Comparison of ENCODE assay signal across 21 cellular contexts in the genomic region with DNA sequence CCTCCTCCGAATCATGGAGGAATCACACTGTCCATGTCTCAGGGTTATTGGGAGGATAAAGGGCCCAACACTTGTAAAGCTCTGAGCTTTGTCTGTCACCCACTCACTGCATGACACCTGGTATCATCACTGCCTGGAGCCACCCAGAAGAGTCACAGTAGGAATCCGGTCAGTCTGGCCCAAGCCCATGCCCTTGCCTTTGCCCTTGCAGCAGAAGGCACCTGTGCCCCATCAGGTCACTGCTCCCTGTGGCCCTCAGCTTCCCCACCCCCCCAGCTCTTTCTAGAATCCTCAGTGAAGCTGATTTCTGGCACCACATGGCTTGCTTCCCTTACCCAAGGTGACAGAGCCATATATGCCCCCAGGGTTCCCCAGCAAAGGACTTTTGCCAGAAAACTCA. TPM values are rescaled to one million over a fixed set of nuclear protein-coding genes. Genes with fewer than 3 reads are reported as not detected.
DNase-seq lines count a peak whose midpoint lies in the region; ATAC-seq and TF ChIP-seq lines count a peak whose summit lies in the region.
"Had no signal": no experiment of that assay in that cellular context is flagged by ENCODE, and none has a peak within 500 bp of the region (broad histone marks: within the 10 kb centered on the region; RNA-seq: fewer than 3 reads in every experiment).

No MANE protein-coding gene starts in this region.

- H3K4me2 ChIP-seq in IMR-90 (ENCODE audit: low read depth, low read length): no peak overlapping the region

- H3K27me3 ChIP-seq in IMR-90 (ENCODE audit: control insufficient read depth, insufficient read depth, low read length): no peaks in the 10 kb centered on the region
- H3K27me3 ChIP-seq in esophagus squamous epithelium: peaks cover 0 to 63% (median 0%) of the 10 kb centered on the region in 4 donors
- no peaks in the 10 kb centered on the region for H3K27me3 ChIP-seq in right cardiac atrium (ENCODE audit: control insufficient read depth, insufficient read depth)
- H3K27me3 ChIP-seq in stomach smooth muscle (ENCODE audit: control insufficient read depth in 1 of 2, insufficient read depth in 2 of 2, low read length in 2 of 2): no peaks in the 10 kb centered on the region
- no peaks in the 10 kb centered on the region for H3K27me3 ChIP-seq in uterus

- TF ChIP-seq CTCF in IMR-90 (conservative IDR thresholded peaks at IDR 0.05; ENCODE audit: low read depth, low read length) (no peak), esophagus squamous epithelium (IDR thresholded peaks at IDR 0.05) (no peak), uterus (IDR thresholded peaks at IDR 0.05) (no peak)

- H3K56ac ChIP-seq in IMR-90 (ENCODE audit: extremely low read depth, insufficient read depth, low read length): no peak overlapping the region

- no peak overlapping the region for H3K27ac ChIP-seq in IMR-90 (ENCODE audit: insufficient read depth, low read length)
- peak overlapping the region in 3 of 4 donors; percentile 63 to 83 (median 81) for H3K27ac ChIP-seq in esophagus squamous epithelium
- peak overlapping the region; percentile 31 for H3K27ac ChIP-seq in right cardiac atrium (ENCODE audit: low read length)
- peak overlapping the region; percentile 74 for H3K27ac ChIP-seq in stomach smooth muscle (ENCODE audit: low read length)
- H3K27ac ChIP-seq in uterus: peak overlapping the region in 1 of 2 donors; percentile 4
- H3K27ac ChIP-seq: GM23248, HL-60 had no signal

- 88% methylated on average over 1 of the region's 2 CpGs; no CpG with 5 or more reads in 1 of the 2 experiments for WGBS in IMR-90 (ENCODE audit: extremely low coverage in 2 of 2, insufficient read length in 1 of 2), 2 experiments
- 100% methylated on average over 1 of the region's 2 CpGs; no CpG with 5 or more reads in 1 of the 2 donors for WGBS in esophagus squamous epithelium, 2 donors
- 57% methylated on average over 2 of the region's 2 CpGs for WGBS in right cardiac atrium

- H3K4ac ChIP-seq in IMR-90 (ENCODE audit: low read depth, low read length): no peak overlapping the region

- H3K18ac ChIP-seq in IMR-90 (ENCODE audit: low read depth, low read length): no peak overlapping the region

- H3K23ac ChIP-seq in IMR-90 (ENCODE audit: low read depth, low read length): no peak overlapping the region

- H3K9ac ChIP-seq in IMR-90 (ENCODE audit: low read depth, low read length): no peak overlapping the region
- H3K9ac ChIP-seq in stomach smooth muscle (ENCODE audit: low read length in 2 of 2): peak overlapping the region in 1 of 2 donors; percentile 21
- H3K9ac ChIP-seq: GM23248 had no signal

- H2AFZ ChIP-seq in IMR-90 (replicated peaks; ENCODE audit: low read length, poor library complexity): no peak overlapping the region
- H2AFZ ChIP-seq: GM23248 had no signal

- no peak overlapping the region for H4K8ac ChIP-seq in IMR-90 (ENCODE audit: low read depth in 2 of 2, low read length in 2 of 2)

- H2BK120ac ChIP-seq in IMR-90 (ENCODE audit: low read depth, low read length): no peak overlapping the region

- peaks cover 18% of the 10 kb centered on the region for H3K4me1 ChIP-seq in IMR-90 (ENCODE audit: control insufficient read depth, insufficient read depth, low read length)
- peaks cover 0 to 58% (median 6%) of the 10 kb centered on the region in 3 donors for H3K4me1 ChIP-seq in esophagus squamous epithelium
- no peaks in the 10 kb centered on the region for H3K4me1 ChIP-seq in right cardiac atrium (ENCODE audit: control insufficient read depth, insufficient read depth, low read length)
- peaks cover 80% of the 10 kb centered on the region for H3K4me1 ChIP-seq in stomach smooth muscle (ENCODE audit: control insufficient read depth, insufficient read depth, low read length)
- H3K4me1 ChIP-seq in uterus: no peaks in the 10 kb centered on the region
- H3K4me1 ChIP-seq: Caco-2 had no signal

- H4K5ac ChIP-seq in IMR-90 (ENCODE audit: low read depth, low read length): no peak overlapping the region

- dilution Hi-C loops in IMR-90 (cut with HindIII; ENCODE audit: low sequenced_read_pairs, unreplicated experiment): no loop called here

- BruUV-seq in IMR-90 (replicated peaks; lab: Mats Ljungman, UMichigan): no TSS peak

- no peak overlapping the region for H2BK5ac ChIP-seq in IMR-90 (ENCODE audit: low read depth, low read length, poor library complexity, severe bottlenecking)

- peaks cover 6% of the 10 kb centered on the region for H3K9me1 ChIP-seq in IMR-90 (ENCODE audit: insufficient read depth, low read length)

- in situ Hi-C loops in IMR-90 (cut with MboI; ENCODE audit: low sequenced_read_pairs): no loop called here

- H3K9me3 ChIP-seq in IMR-90 (ENCODE audit: control insufficient read depth, insufficient read depth, low read length): no peaks in the 10 kb centered on the region
- H3K9me3 ChIP-seq in esophagus squamous epithelium: no peaks in the 10 kb centered on the region
- no peaks in the 10 kb centered on the region for H3K9me3 ChIP-seq in right cardiac atrium (ENCODE audit: control insufficient read depth, low read length)
- no peaks in the 10 kb centered on the region for H3K9me3 ChIP-seq in stomach smooth muscle (ENCODE audit: control insufficient read depth in 2 of 2, low read length in 2 of 2)
- H3K9me3 ChIP-seq in uterus: no peaks in the 10 kb centered on the region
- H3K9me3 ChIP-seq: Caco-2 had no signal

- no peak for ATAC-seq in IMR-90 (ENCODE audit: low read depth)
- ATAC-seq in right cardiac atrium: peak; percentile 1 to 8

- no peak overlapping the region for H2AK5ac ChIP-seq in IMR-90 (ENCODE audit: low read depth, low read length)

- TF ChIP-seq RAD21 in IMR-90 (IDR thresholded peaks at IDR 0.05; ENCODE audit: low read length): no peak

- H3K14ac ChIP-seq in IMR-90 (replicated peaks; ENCODE audit: low read depth, low read length): no peak overlapping the region

- intact Hi-C loops in IMR-90 (cut with micrococcal nuclease): loop anchor here (5.0 kb wide), 1 partner anchor 95 kb away; no protein-coding TSS in a partner anchor
- intact Hi-C loops in esophagus squamous epithelium (cut with DNase I): no loop called here
- intact Hi-C loops in right cardiac atrium (cut with DNase I): no loop called here
- intact Hi-C loops in uterus (cut with DNase I; ENCODE audit: low total_unique reads): no loop called here

- POLR2A ChIA-PET in IMR-90 (lab: Charles Lee; ENCODE audit: unreplicated experiment): no interaction called here

- H4K91ac ChIP-seq in IMR-90 (ENCODE audit: insufficient read depth, low read depth, low read length): no peak overlapping the region

- no peak overlapping the region for H3K4me3 ChIP-seq in IMR-90 (ENCODE audit: insufficient read depth, low read depth, low read length)
- no peak overlapping the region for H3K4me3 ChIP-seq in esophagus squamous epithelium
- no peak overlapping the region for H3K4me3 ChIP-seq in right cardiac atrium (ENCODE audit: low read length)
- no peak overlapping the region for H3K4me3 ChIP-seq in stomach smooth muscle (ENCODE audit: low read length in 2 of 2)
- no peak overlapping the region for H3K4me3 ChIP-seq in uterus
- H3K4me3 ChIP-seq: GM23248 had no signal

- peak overlapping the region; percentile 6 for H2AK9ac ChIP-seq in IMR-90 (replicated peaks; ENCODE audit: low read depth, low read length, poor library complexity)

- no peaks in the 10 kb centered on the region for H3K79me1 ChIP-seq in IMR-90 (ENCODE audit: low read depth in 1 of 2, low read length in 2 of 2)

- H3K36me3 ChIP-seq in IMR-90 (ENCODE audit: control insufficient read depth, insufficient read depth, low read length) (no peaks in the 10 kb centered on the region), esophagus squamous epithelium (no peaks in the 10 kb centered on the region), stomach smooth muscle (ENCODE audit: control insufficient read depth in 2 of 2, insufficient read depth in 2 of 2, low read length in 2 of 2) (peaks cover 8 to 14% of the 10 kb centered on the region in 2 donors), uterus (no peaks in the 10 kb centered on the region)

- TF ChIP-seq POLR2A in IMR-90 (IDR thresholded peaks at IDR 0.05; ENCODE audit: low read depth, low read length) (no peak), esophagus squamous epithelium (IDR thresholded peaks at IDR 0.05) (no peak), uterus (IDR thresholded peaks at IDR 0.05) (no peak)

- no peaks in the 10 kb centered on the region for H4K20me1 ChIP-seq in IMR-90 (ENCODE audit: insufficient read depth, low read length)

- CTCF ChIA-PET in IMR-90 (lab: Yijun Ruan, JAX): no interaction called here

- DNase-seq in IMR-90 (no peak), esophagus squamous epithelium (lab: John Stamatoyannopoulos, UW) (no peak), right cardiac atrium (peak in 2 of 3 donors; percentile 60 to 63), iPS-NIHi11 (ENCODE audit: low spot score) (no peak), SW 1271 (lab: John Stamatoyannopoulos, UW) (no peak), uterus (no peak)
- no peak for DNase-seq in activated effector memory CD4-positive, alpha-beta T cell treated with anti-CD3 and anti-CD28 coated beads, Interleukin-2, amount 50 U/mL, for 16 hours
- DNase-seq: Caco-2; CD4-positive, alpha-beta T cell; GM23248; HCEC 1CT; NCI-H1417 treated with DMSO at 0.1 percent for 48 hours; NCI-H187 treated with DMSO at 0.1 percent for 48 hours; NCI-H2227 treated with DMSO at 0.1 percent for 48 hours; NCI-H510A treated with DMSO at 0.1 percent for 48 hours; NCI-H774 had no signal

- H2BK15ac ChIP-seq in IMR-90 (ENCODE audit: low read depth, low read length): no peak overlapping the region

- no peak overlapping the region for H2BK20ac ChIP-seq in IMR-90 (ENCODE audit: low read depth, low read length)

TF ChIP-seq in IMR-90, 13 proteins besides CTCF, POLR2A, EP300 and RAD21:
- TF ChIP-seq CEBPB (IDR thresholded peaks at IDR 0.05; ENCODE audit: low read depth, low read length) (no peak), RCOR1 (IDR thresholded peaks at IDR 0.05; ENCODE audit: insufficient replicate concordance, low read length) (no peak)
TF ChIP-seq in IMR-90: peak in this region for 0.

RNA-seq across cellular contexts. Expression of a gene that starts 14.4 kb away (rescaled TPM):
- 0.28 and 0.36 TPM in 2 replicates for total RNA-seq in IMR-90 (2012; rRNA removed)
- polyA plus RNA-seq in IMR-90 (2012; rRNA removed): 2.6 and 3.2 TPM in 2 replicates
- 1.6 and 1.7 TPM in 2 replicates for polyA plus RNA-seq in IMR-90 (2012; cell fraction: cytosol; rRNA removed)
- 2.6 and 4.0 TPM in 2 replicates for polyA plus RNA-seq in IMR-90 (2012; cell fraction: nucleus; rRNA removed; ENCODE audit: low replicate concordance)
- total RNA-seq in esophagus squamous epithelium: 1 to 10 TPM in 1 of 4 donors, under 1 TPM in 3; 0.09 to 3.4 (median 0.35) TPM
- 1,000 to 10,000 TPM in 1 of 4 donors, 100 to 1,000 TPM in 3; 738 to 1,111 (median 934) TPM for total RNA-seq in right cardiac atrium
- 1,223 TPM for polyA plus RNA-seq in right cardiac atrium
- total RNA-seq in uterus: 10 to 100 TPM in 1 of 4 donors, 1 to 10 TPM in 2, under 1 TPM in 1; 0.97 to 33.4 (median 4.2) TPM
- total RNA-seq: HT1080 had no signal

RNA-seq across cellular contexts. Expression of a gene that starts 28.3 kb away (rescaled TPM):
- not detected in 2 replicates for total RNA-seq in IMR-90 (2012; rRNA removed)
- polyA plus RNA-seq in IMR-90 (2012; rRNA removed): 0.03 TPM in 1 of 2 replicates, not detected in the other
- polyA plus RNA-seq in IMR-90 (2012; cell fraction: cytosol; rRNA removed): not detected in 2 replicates
- polyA plus RNA-seq in IMR-90 (2012; cell fraction: nucleus; rRNA removed; ENCODE audit: low replicate concordance): 0.04 and 0.05 TPM in 2 replicates
- not detected for total RNA-seq in esophagus squamous epithelium
- total RNA-seq in right cardiac atrium: 1 to 10 TPM in 2 of 4 donors, under 1 TPM in 2; 0.32 to 1.2 (median 0.95) TPM
- 0.93 TPM for polyA plus RNA-seq in right cardiac atrium
- total RNA-seq in uterus: not detected
- total RNA-seq: Caco-2; CD4-positive, alpha-beta T cell; GM23248; HT1080; OCI-LY7 had no signal
- polyA plus RNA-seq: BJ, GM23248 had no signal

Comparison
In these comparisons a context has a peak if more than half of its experiments do, and no peak if none do; other contexts are left out.
1. DNase-seq: peak in right cardiac atrium (2 of 3); none in IMR-90 (single experiment), esophagus squamous epithelium (single experiment), activated effector memory CD4-positive, alpha-beta T cell treated with anti-CD3 and anti-CD28 coated beads, Interleukin-2, amount 50 U/mL, for 16 hours (single experiment), iPS-NIHi11 (single experiment), SW 1271 (0 of 2) and uterus (0 of 2).
2. RNA of a gene that starts 14.4 kb away (total RNA-seq): 738 to 1,111 TPM in right cardiac atrium; 0.97 to 33.4 TPM in uterus, 0.09 to 3.4 TPM in esophagus squamous epithelium and 0.28 to 0.36 TPM in IMR-90; every median in the first group is over 10 times any median in the second.